8 cellular contexts compared by ENCODE assay signal in genomic region chr6:116666869-116667268, GRCh38. TPM values are rescaled to one million over a fixed set of nuclear protein-coding genes. Genes with fewer than 3 reads are reported as not detected.
A peak's percentile ranks its signal among the peaks of the same experiment; 100 is the strongest.
DNase-seq lines count a peak whose midpoint lies in the region; ATAC-seq and TF ChIP-seq lines count a peak whose summit lies in the region.

No MANE protein-coding gene starts in this region.

- no peak for TF ChIP-seq CTCF in body of pancreas (IDR thresholded peaks at IDR 0.05)

- no peaks in the 10 kb centered on the region for H3K27me3 ChIP-seq in iPS-20b (ENCODE audit: insufficient read depth, low read length)
- H3K27me3 ChIP-seq in body of pancreas: no peaks in the 10 kb centered on the region

- H3K27ac ChIP-seq in iPS-20b (ENCODE audit: low read length) (no peak overlapping the region), body of pancreas (no peak overlapping the region)

- H3K36me3 ChIP-seq in iPS-20b (ENCODE audit: insufficient read depth, low read depth, low read length): no peaks in the 10 kb centered on the region
- H3K36me3 ChIP-seq in body of pancreas (replicated peaks in 1 of 2; ENCODE audit: insufficient read depth in 1 of 2, low read depth in 2 of 2): no peaks in the 10 kb centered on the region

- ATAC-seq in GM18499 (IDR thresholded peaks at IDR 0.05; ENCODE audit: insufficient read depth, unreplicated experiment) (peak; percentile 54), GM21737 (IDR thresholded peaks at IDR 0.05; ENCODE audit: unreplicated experiment) (peak; percentile 36), body of pancreas (no peak)

- WGBS in body of pancreas, 2 donors: 46 to 50% methylated on average over 1 of the region's 1 CpG

- H3K9me3 ChIP-seq in iPS-20b (ENCODE audit: insufficient read depth, low read depth, low read length): no peaks in the 10 kb centered on the region
- H3K9me3 ChIP-seq in body of pancreas: no peaks in the 10 kb centered on the region

- TF ChIP-seq POLR2A in body of pancreas (IDR thresholded peaks at IDR 0.05): no peak

- H3K4me3 ChIP-seq in iPS-20b (ENCODE audit: low read length): peak overlapping the region; percentile 100; the same call in 1 of the 2 replicates
- no peak overlapping the region for H3K4me3 ChIP-seq in body of pancreas

- intact Hi-C loops in body of pancreas (cut with DNase I): no loop called here

- H3K4me1 ChIP-seq in iPS-20b (ENCODE audit: insufficient read depth, low read length) (peaks cover 7% of the 10 kb centered on the region; the same call in 1 of the 2 replicates), body of pancreas (peaks cover 20% of the 10 kb centered on the region)

- DNase-seq in NAMALWA (ENCODE audit: low spot score): peak; percentile 21
- no peak for DNase-seq in body of pancreas
- DNase-seq in occipital lobe (lab: John Stamatoyannopoulos, UW): no peak
- DNase-seq in RKO (ENCODE audit: low spot score): no peak
- no peak for DNase-seq in CD1c-positive myeloid dendritic cell (ENCODE audit: extremely low spot score)

- peak overlapping the region; percentile 20; the same call in 1 of the 2 replicates for H3K9ac ChIP-seq in iPS-20b (ENCODE audit: low read depth, low read length)

RNA-seq across cellular contexts. Expression of gene ZUP1, which starts 1.7 kb away (rescaled TPM):
- total RNA-seq in body of pancreas (1 to 10 TPM; 3.3 to 7.5 TPM), occipital lobe (47.1 TPM)

RNA-seq across cellular contexts. Expression of gene KPNA5, which starts 14.1 kb away (rescaled TPM):
- 1 to 10 TPM; 3.1 to 3.3 TPM for total RNA-seq in body of pancreas
- 96.7 TPM for total RNA-seq in occipital lobe

RNA-seq across cellular contexts. Expression of gene RSPH4A, which starts 50.6 kb away (rescaled TPM):
- total RNA-seq in body of pancreas (1 to 10 TPM in 1 of 2 donors, not detected in 1; 2.6 TPM), occipital lobe (2.7 TPM)

Comparison
In these comparisons a context has a peak if more than half of its experiments do, and no peak if none do; other contexts are left out.
1. RNA of gene KPNA5, which starts 14.1 kb away (total RNA-seq): 96.7 TPM in occipital lobe (single experiment); 3.1 to 3.3 TPM in body of pancreas; every median in the first group is over 10 times any median in the second.